ENCODE assay signal across 8 cellular contexts in genomic region chr19:18373892-18374629, GRCh38. TPM values are rescaled to one million over a fixed set of nuclear protein-coding genes. Genes with fewer than 3 reads are reported as not detected.
DNase-seq lines count a peak whose midpoint lies in the region; ATAC-seq and TF ChIP-seq lines count a peak whose summit lies in the region.

No MANE protein-coding gene starts in this region.

- H3K27ac ChIP-seq in fibroblast of lung (ENCODE audit: insufficient read depth, low read length), result peak overlapping the region; percentile 98
- no peak overlapping the region for H3K27ac ChIP-seq in naive thymus-derived CD4-positive, alpha-beta T cell (ENCODE audit: low read depth, low read length)

- intact Hi-C loops in naive thymus-derived CD4-positive, alpha-beta T cell (cut with micrococcal nuclease), result no loop called here

- ATAC-seq in GM18517 (IDR thresholded peaks at IDR 0.05; ENCODE audit: unreplicated experiment), result peak; percentile 70
- ATAC-seq in HG03060 (IDR thresholded peaks at IDR 0.05; ENCODE audit: low read depth, unreplicated experiment), result peak; percentile 70
- ATAC-seq in naive thymus-derived CD4-positive, alpha-beta T cell, result peak; percentile 96

- H3K9me3 Mint-ChIP-seq in naive thymus-derived CD4-positive, alpha-beta T cell, result no peaks in the 10 kb centered on the region

- CTCF ChIA-PET in naive thymus-derived CD4-positive, alpha-beta T cell (lab: Charles Lee), result no interaction called here

- no peaks in the 10 kb centered on the region for H4K20me1 ChIP-seq in fibroblast of lung (ENCODE audit: control insufficient read depth, extremely low read depth, insufficient read depth, low read length)

- DNase-seq in AG08395 (ENCODE audit: low spot score), result peak; percentile 96
- DNase-seq in NCI-H345 treated with DMSO at 0.1 percent for 48 hours (lab: John Stamatoyannopoulos, UW; ENCODE audit: unreplicated experiment), result peak; percentile 51
- peak; percentile 32 for DNase-seq in activated CD8-positive, alpha-beta memory T cell treated with anti-CD3 and anti-CD28 coated beads, Interleukin-2, amount 50 U/mL, for 4 hours
- peak; percentile 99 for DNase-seq in fibroblast of lung (ENCODE audit: low read depth in 2 of 2)
- DNase-seq in naive thymus-derived CD4-positive, alpha-beta T cell, result peak in 2 of 9 donors; percentile 37 to 60
- DNase-seq in stromal cell of bone marrow (ENCODE audit: low read depth), result peak; percentile 94

- peaks cover 0 to 10% (median 7%) of the 10 kb centered on the region in 7 donors for H3K4me1 Mint-ChIP-seq in naive thymus-derived CD4-positive, alpha-beta T cell

- H3K4me1 ChIP-seq in fibroblast of lung (ENCODE audit: control insufficient read depth, extremely low read depth, insufficient read depth, low read length), result peaks cover 20% of the 10 kb centered on the region
- peaks cover 0 to 9% of the 10 kb centered on the region in 2 donors for H3K4me1 ChIP-seq in naive thymus-derived CD4-positive, alpha-beta T cell (ENCODE audit: control insufficient read depth in 2 of 2, insufficient read depth in 2 of 2, low read length in 2 of 2)

- no peaks in the 10 kb centered on the region for H3K9me3 ChIP-seq in fibroblast of lung (ENCODE audit: control insufficient read depth, insufficient read depth, low read depth, low read length)
- no peaks in the 10 kb centered on the region for H3K9me3 ChIP-seq in naive thymus-derived CD4-positive, alpha-beta T cell (ENCODE audit: control insufficient read depth in 2 of 3, low read length in 3 of 3)

- no peaks in the 10 kb centered on the region for H3K79me2 ChIP-seq in fibroblast of lung (ENCODE audit: control insufficient read depth, insufficient read depth, low read length)

- H3K36me3 Mint-ChIP-seq in naive thymus-derived CD4-positive, alpha-beta T cell, result peaks cover 0 to 3% (median 0%) of the 10 kb centered on the region in 5 donors

- peak overlapping the region in 1 of 10 donors; percentile 51 for H3K4me3 Mint-ChIP-seq in naive thymus-derived CD4-positive, alpha-beta T cell

- no peak overlapping the region for H3K9ac ChIP-seq in fibroblast of lung (ENCODE audit: insufficient read depth, low read length)

- H3K27me3 Mint-ChIP-seq in naive thymus-derived CD4-positive, alpha-beta T cell, result peaks cover 3 to 9% (median 7%) of the 10 kb centered on the region in 5 donors

- no peaks in the 10 kb centered on the region for H3K36me3 ChIP-seq in fibroblast of lung (ENCODE audit: control insufficient read depth, insufficient read depth, low read length)
- H3K36me3 ChIP-seq in naive thymus-derived CD4-positive, alpha-beta T cell (ENCODE audit: control insufficient read depth in 2 of 3, insufficient read depth in 3 of 3, low read length in 3 of 3), result no peaks in the 10 kb centered on the region

- POLR2A ChIA-PET in naive thymus-derived CD4-positive, alpha-beta T cell (lab: Charles Lee), result no interaction called here

- no peak for TF ChIP-seq CTCF in fibroblast of lung (conservative IDR thresholded peaks at IDR 0.05 in 1 of 2, IDR thresholded peaks at IDR 0.05 in 1 of 2; ENCODE audit: low read depth in 1 of 2, low read length in 2 of 2)

- H3K27ac Mint-ChIP-seq in naive thymus-derived CD4-positive, alpha-beta T cell, result peak overlapping the region in 2 of 9 donors; percentile 66 to 68

- H3K4me2 ChIP-seq in fibroblast of lung (ENCODE audit: extremely low read depth, insufficient read depth, low read length), result peak overlapping the region; percentile 45

- peak overlapping the region; percentile 35 for H2AFZ ChIP-seq in fibroblast of lung (ENCODE audit: low read length)

- H3K4me3 ChIP-seq in fibroblast of lung (replicated peaks in 1 of 4; ENCODE audit: control extremely low read depth in 1 of 4, insufficient read depth in 1 of 4, low read depth in 3 of 4, low read length in 4 of 4), result no peak overlapping the region
- no peak overlapping the region for H3K4me3 ChIP-seq in naive thymus-derived CD4-positive, alpha-beta T cell (ENCODE audit: low read length)

- no peaks in the 10 kb centered on the region for H3K27me3 ChIP-seq in fibroblast of lung (ENCODE audit: control insufficient read depth, insufficient read depth, low read length)
- no peaks in the 10 kb centered on the region for H3K27me3 ChIP-seq in naive thymus-derived CD4-positive, alpha-beta T cell (ENCODE audit: control insufficient read depth in 2 of 2, insufficient read depth in 2 of 2, low read length in 2 of 2)

RNA-seq across cellular contexts. Expression of gene GDF15, which starts 11.9 kb away (rescaled TPM):
- 140 and 210 TPM in 2 replicates for total RNA-seq in fibroblast of lung
- polyA plus RNA-seq in fibroblast of lung, result 8.6 and 24.3 TPM in 2 replicates
- polyA plus RNA-seq in fibroblast of lung (2012), result 17.4 and 56.4 TPM in 2 replicates
- polyA minus RNA-seq in fibroblast of lung (ENCODE audit: low replicate concordance), result 3.7 and 10.3 TPM in 2 replicates
- under 1 TPM in 4 of 5 experiments, not detected in 1; 0.32 to 0.73 (median 0.58) TPM for total RNA-seq in naive thymus-derived CD4-positive, alpha-beta T cell
- polyA plus RNA-seq in naive thymus-derived CD4-positive, alpha-beta T cell, result not detected

RNA-seq across cellular contexts. Expression of gene LRRC25, which starts 23.4 kb away (rescaled TPM):
- 1.2 and 4.6 TPM in 2 replicates for total RNA-seq in fibroblast of lung
- 0.10 and 0.25 TPM in 2 replicates for polyA plus RNA-seq in fibroblast of lung
- polyA plus RNA-seq in fibroblast of lung (2012), result 0.08 and 0.25 TPM in 2 replicates
- not detected in 2 replicates for polyA minus RNA-seq in fibroblast of lung (ENCODE audit: low replicate concordance)
- total RNA-seq in naive thymus-derived CD4-positive, alpha-beta T cell, result 10 to 100 TPM in 1 of 5 experiments, 1 to 10 TPM in 2, under 1 TPM in 2; 0.15 to 68.6 (median 1.2) TPM
- under 1 TPM; 0.20 to 0.44 TPM for polyA plus RNA-seq in naive thymus-derived CD4-positive, alpha-beta T cell

RNA-seq across cellular contexts. Expression of gene PGPEP1, which starts 33.7 kb away (rescaled TPM):
- total RNA-seq in fibroblast of lung, result 63.9 and 78.8 TPM in 2 replicates
- 17.0 and 25.4 TPM in 2 replicates for polyA plus RNA-seq in fibroblast of lung
- polyA plus RNA-seq in fibroblast of lung (2012), result 17.8 and 24.4 TPM in 2 replicates
- 110 and 120 TPM in 2 replicates for polyA minus RNA-seq in fibroblast of lung (ENCODE audit: low replicate concordance)
- total RNA-seq in naive thymus-derived CD4-positive, alpha-beta T cell, result 10 to 100 TPM; 26.6 to 57.1 (median 43.8) TPM
- 10 to 100 TPM in 1 of 2 donors, 1 to 10 TPM in 1; 9.4 to 11.1 TPM for polyA plus RNA-seq in naive thymus-derived CD4-positive, alpha-beta T cell

RNA-seq across cellular contexts. Expression of gene SSBP4, which starts 45.1 kb away (rescaled TPM):
- 58.6 and 76.5 TPM in 2 replicates for total RNA-seq in fibroblast of lung
- 12.8 and 16.5 TPM in 2 replicates for polyA plus RNA-seq in fibroblast of lung
- 42.1 and 59.3 TPM in 2 replicates for polyA plus RNA-seq in fibroblast of lung (2012)
- polyA minus RNA-seq in fibroblast of lung (ENCODE audit: low replicate concordance), result 11.0 and 12.0 TPM in 2 replicates
- 100 to 1,000 TPM in 1 of 5 experiments, 10 to 100 TPM in 4; 27.0 to 185 (median 40.7) TPM for total RNA-seq in naive thymus-derived CD4-positive, alpha-beta T cell
- 10 to 100 TPM; 33.5 to 42.8 TPM for polyA plus RNA-seq in naive thymus-derived CD4-positive, alpha-beta T cell

RNA-seq across cellular contexts. Expression of gene LSM4, which starts 51.2 kb away (rescaled TPM):
- total RNA-seq in fibroblast of lung, result 70.9 and 124 TPM in 2 replicates
- 50.9 and 97.2 TPM in 2 replicates for polyA plus RNA-seq in fibroblast of lung
- polyA plus RNA-seq in fibroblast of lung (2012), result 80.5 and 169 TPM in 2 replicates
- polyA minus RNA-seq in fibroblast of lung (ENCODE audit: low replicate concordance), result 12.9 and 24.4 TPM in 2 replicates
- total RNA-seq in naive thymus-derived CD4-positive, alpha-beta T cell, result 100 to 1,000 TPM in 1 of 5 experiments, 10 to 100 TPM in 4; 45.3 to 131 (median 56.2) TPM
- polyA plus RNA-seq in naive thymus-derived CD4-positive, alpha-beta T cell, result 100 to 1,000 TPM; 123 to 163 TPM

Comparison
In these comparisons a context has a peak if more than half of its experiments do, and no peak if none do; other contexts are left out.
1. RNA of gene GDF15, which starts 11.9 kb away (total RNA-seq): 140 to 210 TPM in fibroblast of lung; 0.32 to 0.73 TPM in naive thymus-derived CD4-positive, alpha-beta T cell; every median in the first group is over 10 times any median in the second.
2. Peak in every context shown above with its lines, with median percentiles within 50 percentile points of each other: ATAC-seq.